ENCODE assay signal across 14 cellular contexts in genomic region chr6:24778121-24778520, GRCh38. TPM values are rescaled to one million over a fixed set of nuclear protein-coding genes. Genes with fewer than 3 reads are reported as not detected.
DNase-seq lines count a peak whose midpoint lies in the region; ATAC-seq and TF ChIP-seq lines count a peak whose summit lies in the region.
"Had no signal": no experiment of that assay in that cellular context is flagged by ENCODE, and none has a peak within 500 bp of the region (broad histone marks: within the 10 kb centered on the region; RNA-seq: fewer than 3 reads in every experiment).

No MANE protein-coding gene starts in this region.

- peaks cover 38% of the 10 kb centered on the region for H3K4me1 Mint-ChIP-seq in activated T-helper 2 cell treated with anti-CD3 and anti-CD28 coated beads, Interferon-gamma antibody, Interleukin-2, Interleukin-4, amounts not matched to agents 10 μg/mL and 5 μg/mL and 100 μg/mL, durations not matched to agents 14 hours and 24 hours and 36 hours (ENCODE audit: low read depth)
- H3K4me1 Mint-ChIP-seq in neural crest cell = peaks cover 46% of the 10 kb centered on the region

- H3K4me3 Mint-ChIP-seq in activated T-helper 2 cell treated with anti-CD3 and anti-CD28 coated beads, Interferon-gamma antibody, Interleukin-2, Interleukin-4, amounts not matched to agents 10 μg/mL and 5 μg/mL and 100 μg/mL, durations not matched to agents 14 hours and 24 hours and 36 hours (ENCODE audit: low read depth) = peak overlapping the region; percentile 58
- peak overlapping the region; percentile 100 for H3K4me3 Mint-ChIP-seq in neural crest cell

- intact Hi-C loops in activated T-helper 2 cell treated with anti-CD3 and anti-CD28 coated beads, Interferon-gamma antibody, Interleukin-2, Interleukin-4, amounts not matched to agents 10 μg/mL and 5 μg/mL and 100 μg/mL, durations not matched to agents 14 hours and 24 hours and 36 hours (cut with micrococcal nuclease) = loop anchor here (5.0 to 10.0 kb wide), 2 partner anchors 239 to 297 kb away; no protein-coding TSS in a partner anchor

- no peaks in the 10 kb centered on the region for H3K27me3 Mint-ChIP-seq in activated T-helper 2 cell treated with anti-CD3 and anti-CD28 coated beads, Interferon-gamma antibody, Interleukin-2, Interleukin-4, amounts not matched to agents 10 μg/mL and 5 μg/mL and 100 μg/mL, durations not matched to agents 14 hours and 24 hours and 36 hours (ENCODE audit: low read depth)
- no peaks in the 10 kb centered on the region for H3K27me3 Mint-ChIP-seq in neural crest cell (ENCODE audit: low read depth)

- DNase-seq in NCI-H748 (lab: John Stamatoyannopoulos, UW; ENCODE audit: unreplicated experiment) (peak; percentile 15), NCI-H748 treated with DMSO at 0.1 percent for 48 hours (lab: John Stamatoyannopoulos, UW) (no peak), HFF-Myc (ENCODE audit: extremely low read depth, low read depth) (no peak), neural crest cell (ENCODE audit: low read depth, low spot score) (no peak), mesenteric fat pad (ENCODE audit: low spot score) (no peak)
- DNase-seq in activated T-helper 2 cell treated with anti-CD3 and anti-CD28 coated beads, Interferon-gamma antibody, Interleukin-2, Interleukin-4, amounts not matched to agents 10 μg/mL and 5 μg/mL and 100 μg/mL, durations not matched to agents 14 hours and 24 hours and 36 hours (ENCODE audit: low spot score) = no peak
- no peak for DNase-seq in effector CD8-positive, alpha-beta T cell (lab: John Stamatoyannopoulos, UW)
- DNase-seq: 8988T; central memory CD4-positive, alpha-beta T cell; DMS 273 treated with DMSO at 0.1 percent for 48 hours; NCI-H187 treated with DMSO at 0.1 percent for 48 hours; sigmoid colon; testis had no signal

- H3K9me3 Mint-ChIP-seq in activated T-helper 2 cell treated with anti-CD3 and anti-CD28 coated beads, Interferon-gamma antibody, Interleukin-2, Interleukin-4, amounts not matched to agents 10 μg/mL and 5 μg/mL and 100 μg/mL, durations not matched to agents 14 hours and 24 hours and 36 hours = no peaks in the 10 kb centered on the region
- H3K9me3 Mint-ChIP-seq in neural crest cell = no peaks in the 10 kb centered on the region

- peaks cover 61% of the 10 kb centered on the region for H3K36me3 Mint-ChIP-seq in activated T-helper 2 cell treated with anti-CD3 and anti-CD28 coated beads, Interferon-gamma antibody, Interleukin-2, Interleukin-4, amounts not matched to agents 10 μg/mL and 5 μg/mL and 100 μg/mL, durations not matched to agents 14 hours and 24 hours and 36 hours (ENCODE audit: low read depth)
- peaks cover 11% of the 10 kb centered on the region for H3K36me3 Mint-ChIP-seq in neural crest cell (ENCODE audit: low read depth)

- 0 out of 2 replicates have a peak overlapping the region, but pooled peaks have one; percentile 7 for H3K4me3 ChIP-seq in HFF-Myc (replicated peaks; ENCODE audit: low read depth, low read length)
- H3K4me3 ChIP-seq: sigmoid colon, testis had no signal

- TF ChIP-seq CTCF in HFF-Myc (IDR thresholded peaks at IDR 0.05; ENCODE audit: low read depth, low read length, missing control alignments) (no peak), neural crest cell (conservative IDR thresholded peaks at IDR 0.05) (no peak)

- ATAC-seq in HG03039 (IDR thresholded peaks at IDR 0.05; ENCODE audit: unreplicated experiment) = no peak

- H3K27ac Mint-ChIP-seq in activated T-helper 2 cell treated with anti-CD3 and anti-CD28 coated beads, Interferon-gamma antibody, Interleukin-2, Interleukin-4, amounts not matched to agents 10 μg/mL and 5 μg/mL and 100 μg/mL, durations not matched to agents 14 hours and 24 hours and 36 hours = no peak overlapping the region
- H3K27ac Mint-ChIP-seq in neural crest cell (ENCODE audit: unreplicated experiment) = no peak overlapping the region

RNA-seq across cellular contexts. Expression of gene GMNN, which starts 3.4 kb away (rescaled TPM):
- 68.5 and 71.5 TPM in 2 replicates for total RNA-seq in activated T-helper 2 cell treated with anti-CD3 and anti-CD28 coated beads, Interferon-gamma antibody, Interleukin-2, Interleukin-4, amounts not matched to agents 10 μg/mL and 5 μg/mL and 100 μg/mL, durations not matched to agents 14 hours and 24 hours and 36 hours
- total RNA-seq in neural crest cell = 112 and 118 TPM in 2 replicates
- total RNA-seq in mesenteric fat pad = 7.6 TPM

RNA-seq across cellular contexts. Expression of gene ARMH2, which starts 20.6 kb away (rescaled TPM):
- total RNA-seq in activated T-helper 2 cell treated with anti-CD3 and anti-CD28 coated beads, Interferon-gamma antibody, Interleukin-2, Interleukin-4, amounts not matched to agents 10 μg/mL and 5 μg/mL and 100 μg/mL, durations not matched to agents 14 hours and 24 hours and 36 hours = not detected in 2 replicates
- total RNA-seq in neural crest cell = not detected in 2 replicates
- not detected for total RNA-seq in mesenteric fat pad
- total RNA-seq: sigmoid colon had no signal

RNA-seq across cellular contexts. Expression of gene C6orf62, which starts 59.2 kb away (rescaled TPM):
- 117 and 122 TPM in 2 replicates for total RNA-seq in activated T-helper 2 cell treated with anti-CD3 and anti-CD28 coated beads, Interferon-gamma antibody, Interleukin-2, Interleukin-4, amounts not matched to agents 10 μg/mL and 5 μg/mL and 100 μg/mL, durations not matched to agents 14 hours and 24 hours and 36 hours
- total RNA-seq in neural crest cell (85.0 and 85.3 TPM in 2 replicates), mesenteric fat pad (99.2 TPM)
